ENCODE assay signal across 11 cellular contexts in the genomic region with DNA sequence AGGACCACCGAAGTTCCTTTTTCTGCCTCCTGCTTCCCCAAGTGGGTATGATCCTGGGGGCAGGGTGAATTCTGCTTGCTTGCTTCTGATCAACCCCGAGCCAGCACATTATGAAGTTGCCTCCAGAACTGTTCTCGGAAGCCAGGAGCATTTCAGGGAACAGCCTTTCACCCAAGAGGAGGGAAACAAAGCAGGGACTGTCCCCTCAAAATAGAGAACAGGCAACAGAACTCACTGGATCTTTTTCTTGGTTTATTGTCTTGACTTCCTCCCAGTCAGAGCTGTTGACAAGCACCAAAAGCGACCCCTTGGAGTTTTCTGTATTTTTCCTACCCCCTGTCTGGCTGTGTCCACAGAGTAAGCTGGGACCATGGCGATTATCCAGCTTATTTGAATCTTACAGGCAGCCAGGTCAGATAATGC.
A peak's percentile ranks its signal among the peaks of the same experiment; 100 is the strongest.
DNase-seq lines count a peak whose midpoint lies in the region; ATAC-seq and TF ChIP-seq lines count a peak whose summit lies in the region.
"Had no signal": no experiment of that assay in that cellular context is flagged by ENCODE, and none has a peak within 500 bp of the region (broad histone marks: within the 10 kb centered on the region; RNA-seq: fewer than 3 reads in every experiment).

No MANE protein-coding gene starts in this region.

- H3K4me3 Mint-ChIP-seq in activated CD4-positive, alpha-beta T cell treated with anti-CD3 and anti-CD28 coated beads for 36 hours: peak overlapping the region; percentile 29
- H3K4me3 Mint-ChIP-seq in activated T-cell treated with anti-CD3 and anti-CD28 coated beads, Interleukin-2, amount 50 U/mL, for 72 hours: peak overlapping the region; percentile 77 to 82
- peak overlapping the region; percentile 14 for H3K4me3 Mint-ChIP-seq in stimulated activated naive CD8-positive, alpha-beta T cell treated with anti-CD3 and anti-CD28 coated beads, Interleukin-15, Interleukin-2, amounts not matched to agents 100 ng/mL and 50 ng/mL, for 24 hours

- peaks cover 2% of the 10 kb centered on the region for H3K9me3 Mint-ChIP-seq in activated CD4-positive, alpha-beta T cell treated with anti-CD3 and anti-CD28 coated beads for 36 hours (ENCODE audit: low read depth)
- H3K9me3 Mint-ChIP-seq in activated T-cell treated with anti-CD3 and anti-CD28 coated beads, Interleukin-2, amount 50 U/mL, for 72 hours: peaks cover 0 to 2% of the 10 kb centered on the region in 2 donors
- no peaks in the 10 kb centered on the region for H3K9me3 Mint-ChIP-seq in stimulated activated naive CD8-positive, alpha-beta T cell treated with anti-CD3 and anti-CD28 coated beads, Interleukin-15, Interleukin-2, amounts not matched to agents 100 ng/mL and 50 ng/mL, for 24 hours

- H3K36me3 Mint-ChIP-seq in activated CD4-positive, alpha-beta T cell treated with anti-CD3 and anti-CD28 coated beads for 36 hours (ENCODE audit: low read depth): peaks cover 1% of the 10 kb centered on the region
- peaks cover 0 to 3% of the 10 kb centered on the region in 2 donors for H3K36me3 Mint-ChIP-seq in activated T-cell treated with anti-CD3 and anti-CD28 coated beads, Interleukin-2, amount 50 U/mL, for 72 hours (ENCODE audit: insufficient read depth in 2 of 2)
- H3K36me3 Mint-ChIP-seq in stimulated activated naive CD8-positive, alpha-beta T cell treated with anti-CD3 and anti-CD28 coated beads, Interleukin-15, Interleukin-2, amounts not matched to agents 100 ng/mL and 50 ng/mL, for 24 hours (ENCODE audit: low read depth): no peaks in the 10 kb centered on the region

- ATAC-seq in activated CD4-positive, alpha-beta T cell treated with anti-CD3 and anti-CD28 coated beads for 36 hours: peak; percentile 11
- peak; percentile 2 to 5 for ATAC-seq in activated T-cell treated with anti-CD3 and anti-CD28 coated beads, Interleukin-2, amount 50 U/mL, for 72 hours (replicated peaks in 1 of 2)
- no peak for ATAC-seq in GM19395 (IDR thresholded peaks at IDR 0.05; ENCODE audit: unreplicated experiment)
- no peak for ATAC-seq in GM19467 (IDR thresholded peaks at IDR 0.05; ENCODE audit: unreplicated experiment)

- peaks cover 89% of the 10 kb centered on the region for H3K4me1 Mint-ChIP-seq in activated CD4-positive, alpha-beta T cell treated with anti-CD3 and anti-CD28 coated beads for 36 hours
- H3K4me1 Mint-ChIP-seq in activated T-cell treated with anti-CD3 and anti-CD28 coated beads, Interleukin-2, amount 50 U/mL, for 72 hours (ENCODE audit: low read depth): peaks cover 93% of the 10 kb centered on the region
- H3K4me1 Mint-ChIP-seq in stimulated activated naive CD8-positive, alpha-beta T cell treated with anti-CD3 and anti-CD28 coated beads, Interleukin-15, Interleukin-2, amounts not matched to agents 100 ng/mL and 50 ng/mL, for 24 hours (ENCODE audit: low read depth): peaks cover 92% of the 10 kb centered on the region

- peak; percentile 56 for DNase-seq in activated CD4-positive, alpha-beta T cell treated with anti-CD3 and anti-CD28 coated beads for 36 hours
- DNase-seq in activated CD4-positive, alpha-beta T cell treated with anti-CD3 and anti-CD28 coated beads, Interleukin-2, amount 50 U/mL, for 1 hour: no peak
- DNase-seq in activated T-cell treated with anti-CD3 and anti-CD28 coated beads, Interleukin-2, amount 50 U/mL, for 72 hours: peak in 1 of 2 donors; percentile 22
- DNase-seq in hypothalamus (lab: John Stamatoyannopoulos, UW) (peak in 36 of 51 donors; percentile 7 to 79 (median 44)), GM20000 (ENCODE audit: low spot score) (no peak)
- DNase-seq: ACHN, NCI-H1105 treated with DMSO at 0.1 percent for 48 hours, uterus had no signal

- POLR2A ChIA-PET in activated CD4-positive, alpha-beta T cell treated with anti-CD3 and anti-CD28 coated beads for 36 hours (lab: Charles Lee): interaction anchor here (0.6 to 1.5 kb wide), 10 partner anchors 17 to 147 kb away, joined by 3 to 8 read pairs (median 4); no protein-coding TSS in a partner anchor

- CTCF ChIA-PET in activated CD4-positive, alpha-beta T cell treated with anti-CD3 and anti-CD28 coated beads for 36 hours (lab: Charles Lee): interaction anchor here (0.9 to 4.3 kb wide), 13 partner anchors 16 to 170 kb away, joined by 3 to 43 read pairs (median 3); no protein-coding TSS in a partner anchor

- H3K27me3 Mint-ChIP-seq in activated CD4-positive, alpha-beta T cell treated with anti-CD3 and anti-CD28 coated beads for 36 hours: no peaks in the 10 kb centered on the region
- H3K27me3 Mint-ChIP-seq in activated T-cell treated with anti-CD3 and anti-CD28 coated beads, Interleukin-2, amount 50 U/mL, for 72 hours (ENCODE audit: low read depth): no peaks in the 10 kb centered on the region
- H3K27me3 Mint-ChIP-seq in stimulated activated naive CD8-positive, alpha-beta T cell treated with anti-CD3 and anti-CD28 coated beads, Interleukin-15, Interleukin-2, amounts not matched to agents 100 ng/mL and 50 ng/mL, for 24 hours: no peaks in the 10 kb centered on the region

- TF ChIP-seq CTCF in GM20000 (IDR thresholded peaks at IDR 0.05; ENCODE audit: extremely low read depth, missing control alignments): no peak

- H3K27ac Mint-ChIP-seq in activated CD4-positive, alpha-beta T cell treated with anti-CD3 and anti-CD28 coated beads for 36 hours: peak overlapping the region; percentile 78
- peak overlapping the region; percentile 76 for H3K27ac Mint-ChIP-seq in activated T-cell treated with anti-CD3 and anti-CD28 coated beads, Interleukin-2, amount 50 U/mL, for 72 hours
- H3K27ac Mint-ChIP-seq in stimulated activated naive CD8-positive, alpha-beta T cell treated with anti-CD3 and anti-CD28 coated beads, Interleukin-15, Interleukin-2, amounts not matched to agents 100 ng/mL and 50 ng/mL, for 24 hours: peak overlapping the region; percentile 79

- intact Hi-C loops in activated CD4-positive, alpha-beta T cell treated with anti-CD3 and anti-CD28 coated beads for 36 hours (cut with DNase I, micrococcal nuclease): loop anchor here (1.0 to 10.0 kb wide), 4 partner anchors 17 to 1311 kb away; partner anchors contain the start of gene JAK1 (in 1 of the 2)

Comparison
In these comparisons a context has a peak if more than half of its experiments do, and no peak if none do; other contexts are left out.
1. DNase-seq: peak in activated CD4-positive, alpha-beta T cell treated with anti-CD3 and anti-CD28 coated beads for 36 hours (single experiment) and hypothalamus (36 of 51); none in activated CD4-positive, alpha-beta T cell treated with anti-CD3 and anti-CD28 coated beads, Interleukin-2, amount 50 U/mL, for 1 hour (single experiment) and GM20000 (single experiment).
2. ATAC-seq: peak in activated CD4-positive, alpha-beta T cell treated with anti-CD3 and anti-CD28 coated beads for 36 hours (single experiment) and activated T-cell treated with anti-CD3 and anti-CD28 coated beads, Interleukin-2, amount 50 U/mL, for 72 hours (2 of 2); none in GM19395 (single experiment) and GM19467 (single experiment).
3. H3K4me3 Mint-ChIP-seq: peak in every context shown above with its lines; median percentile 80 in activated T-cell treated with anti-CD3 and anti-CD28 coated beads, Interleukin-2, amount 50 U/mL, for 72 hours; 29 in activated CD4-positive, alpha-beta T cell treated with anti-CD3 and anti-CD28 coated beads for 36 hours; 14 in stimulated activated naive CD8-positive, alpha-beta T cell treated with anti-CD3 and anti-CD28 coated beads, Interleukin-15, Interleukin-2, amounts not matched to agents 100 ng/mL and 50 ng/mL, for 24 hours.
4. Peak in every context shown above with its lines, with median percentiles within 50 percentile points of each other: H3K27ac Mint-ChIP-seq.